In the genomic region with DNA sequence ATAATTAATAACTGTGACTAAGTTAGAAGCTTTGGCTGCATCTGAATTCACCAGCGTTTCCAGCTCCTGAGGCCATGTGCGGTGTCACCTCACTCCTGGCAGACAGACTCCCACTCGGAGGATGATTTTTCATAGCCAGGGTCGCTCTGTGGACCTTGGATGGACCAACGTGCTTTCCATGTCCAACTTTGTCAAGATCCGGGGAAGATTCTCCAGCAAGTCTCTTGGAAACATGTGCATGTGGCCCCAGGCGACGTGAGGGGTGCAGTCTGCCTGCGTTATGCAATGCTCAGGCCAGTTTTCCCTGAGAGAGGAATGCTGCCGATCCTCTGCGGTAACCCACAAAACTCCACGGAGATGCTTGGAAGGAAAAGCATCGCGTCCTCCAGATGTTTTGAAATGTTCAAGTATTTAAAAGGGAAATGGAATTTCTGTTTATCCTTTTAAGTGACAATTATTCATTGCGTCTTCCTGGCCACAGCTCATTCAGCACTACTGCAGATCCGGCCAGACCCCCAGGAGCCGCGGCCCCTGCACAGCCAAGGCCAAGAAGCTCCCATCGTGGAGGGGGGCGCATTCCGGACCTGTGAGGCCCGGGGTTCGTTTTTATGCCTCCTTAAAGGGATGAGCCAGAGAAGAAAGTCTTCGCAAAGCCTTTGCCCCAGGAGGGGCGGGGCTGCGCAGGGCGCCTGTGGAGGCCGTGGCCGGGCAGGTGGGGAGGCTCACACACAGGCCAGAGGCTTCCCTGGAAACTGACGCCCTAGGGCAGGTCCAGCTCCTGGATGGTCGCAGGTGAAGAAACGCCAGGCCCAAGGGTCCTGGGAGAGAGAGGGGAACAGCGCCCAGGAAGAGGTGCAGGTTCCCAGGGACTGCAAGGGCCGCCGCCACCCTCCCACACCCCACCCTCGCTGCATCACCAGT, we compare ENCODE assay signal across 8 cellular contexts. TPM values are rescaled to one million over a fixed set of nuclear protein-coding genes. Genes with fewer than 3 reads are reported as not detected.
DNase-seq lines count a peak whose midpoint lies in the region; ATAC-seq and TF ChIP-seq lines count a peak whose summit lies in the region.

No MANE protein-coding gene starts in this region.

- no peak overlapping the region for H3K4me3 Mint-ChIP-seq in activated T-cell treated with anti-CD3 and anti-CD28 coated beads, Interleukin-2, amount 50 U/mL, for 4 hours
- no peak overlapping the region for H3K4me3 Mint-ChIP-seq in activated T-helper 17 cell treated with anti-CD3 and anti-CD28 coated beads, Interleukin-2, amount 50 U/mL, for 72 hours

- no peaks in the 10 kb centered on the region for H3K27me3 ChIP-seq in sigmoid colon

- H3K36me3 ChIP-seq in sigmoid colon = no peaks in the 10 kb centered on the region

- peak overlapping the region; percentile 67 for H3K27ac ChIP-seq in C4-2B
- H3K27ac ChIP-seq in sigmoid colon = peak overlapping the region in 3 of 4 donors; percentile 56 to 73 (median 58)

- H3K4me1 ChIP-seq in sigmoid colon = peaks cover 0 to 31% (median 27%) of the 10 kb centered on the region in 4 donors

- DNase-seq in amniotic epithelial cell (ENCODE audit: low read depth) = peak; percentile 100
- DNase-seq in cardiac septum (ENCODE audit: low spot score) = peak; percentile 79
- peak; percentile 85 for DNase-seq in sigmoid colon
- DNase-seq in DMS153 treated with DMSO at 0.1 percent for 48 hours (lab: John Stamatoyannopoulos, UW; ENCODE audit: unreplicated experiment) = no peak
- DNase-seq in activated T-cell treated with anti-CD3 and anti-CD28 coated beads, Interleukin-2, amount 50 U/mL, for 4 hours = no peak

- H3K4me1 Mint-ChIP-seq in activated T-cell treated with anti-CD3 and anti-CD28 coated beads, Interleukin-2, amount 50 U/mL, for 4 hours (ENCODE audit: low read depth) = peaks cover 15% of the 10 kb centered on the region
- H3K4me1 Mint-ChIP-seq in activated T-helper 17 cell treated with anti-CD3 and anti-CD28 coated beads, Interleukin-2, amount 50 U/mL, for 72 hours = peaks cover 6% of the 10 kb centered on the region

- no peak overlapping the region for H3K27ac Mint-ChIP-seq in activated T-helper 17 cell treated with anti-CD3 and anti-CD28 coated beads, Interleukin-2, amount 50 U/mL, for 72 hours

- no peaks in the 10 kb centered on the region for H3K36me3 Mint-ChIP-seq in activated T-cell treated with anti-CD3 and anti-CD28 coated beads, Interleukin-2, amount 50 U/mL, for 4 hours (ENCODE audit: insufficient read depth)
- H3K36me3 Mint-ChIP-seq in activated T-helper 17 cell treated with anti-CD3 and anti-CD28 coated beads, Interleukin-2, amount 50 U/mL, for 72 hours (ENCODE audit: low read depth) = no peaks in the 10 kb centered on the region

- H3K9me3 ChIP-seq in sigmoid colon = no peaks in the 10 kb centered on the region

- H3K9me3 Mint-ChIP-seq in activated T-cell treated with anti-CD3 and anti-CD28 coated beads, Interleukin-2, amount 50 U/mL, for 4 hours = no peaks in the 10 kb centered on the region
- no peaks in the 10 kb centered on the region for H3K9me3 Mint-ChIP-seq in activated T-helper 17 cell treated with anti-CD3 and anti-CD28 coated beads, Interleukin-2, amount 50 U/mL, for 72 hours

- 58 to 75% methylated on average over 36 of the region's 36 CpGs for WGBS in sigmoid colon, 2 donors

- TF ChIP-seq POLR2A in sigmoid colon (IDR thresholded peaks at IDR 0.05) = no peak

- H3K4me3 ChIP-seq in sigmoid colon = no peak overlapping the region

- TF ChIP-seq CTCF in C4-2B (conservative IDR thresholded peaks at IDR 0.05) (no peak), sigmoid colon (IDR thresholded peaks at IDR 0.05) (no peak)

- peaks cover 10% of the 10 kb centered on the region for H3K27me3 Mint-ChIP-seq in activated T-cell treated with anti-CD3 and anti-CD28 coated beads, Interleukin-2, amount 50 U/mL, for 4 hours (ENCODE audit: low read depth)
- H3K27me3 Mint-ChIP-seq in activated T-helper 17 cell treated with anti-CD3 and anti-CD28 coated beads, Interleukin-2, amount 50 U/mL, for 72 hours = peaks cover 13% of the 10 kb centered on the region

- ATAC-seq in HG02973 (IDR thresholded peaks at IDR 0.05; ENCODE audit: unreplicated experiment) = no peak
- ATAC-seq in activated T-cell treated with anti-CD3 and anti-CD28 coated beads, Interleukin-2, amount 50 U/mL, for 4 hours = no peak
- ATAC-seq in activated T-helper 17 cell treated with anti-CD3 and anti-CD28 coated beads, Interleukin-2, amount 50 U/mL, for 72 hours (replicated peaks) = no peak

- intact Hi-C loops in cardiac septum (cut with DNase I) = no loop called here
- intact Hi-C loops in sigmoid colon (cut with DNase I) = no loop called here

- no peak for TF ChIP-seq EP300 in sigmoid colon (IDR thresholded peaks at IDR 0.05)

RNA-seq across cellular contexts. Expression of gene C13orf46, which starts 46.0 kb away (rescaled TPM):
- 0.40 TPM for total RNA-seq in cardiac septum
- total RNA-seq in sigmoid colon = 10 to 100 TPM in 1 of 4 donors, under 1 TPM in 2, not detected in 1; 0.71 to 11.9 (median 0.81) TPM
- 1 to 10 TPM in 1 of 3 donors, under 1 TPM in 1, not detected in 1; 0.23 to 1.2 TPM for polyA plus RNA-seq in sigmoid colon
- 1 to 10 TPM; 1.1 to 1.5 (median 1.4) TPM for total RNA-seq in activated T-cell treated with anti-CD3 and anti-CD28 coated beads, Interleukin-2, amount 50 U/mL, for 4 hours
- total RNA-seq in activated T-helper 17 cell treated with anti-CD3 and anti-CD28 coated beads, Interleukin-2, amount 50 U/mL, for 72 hours = 1 to 10 TPM; 1.3 to 3.9 TPM

Comparison
In these comparisons a context has a peak if more than half of its experiments do, and no peak if none do; other contexts are left out.
1. DNase-seq: peak in amniotic epithelial cell (single experiment), cardiac septum (single experiment) and sigmoid colon (single experiment); none in DMS153 treated with DMSO at 0.1 percent for 48 hours (single experiment) and activated T-cell treated with anti-CD3 and anti-CD28 coated beads, Interleukin-2, amount 50 U/mL, for 4 hours (single experiment).